23 cellular contexts compared by ENCODE assay signal in genomic region chr7:36597099-36597773, GRCh38.
A peak's percentile ranks its signal among the peaks of the same experiment; 100 is the strongest.
DNase-seq lines count a peak whose midpoint lies in the region; ATAC-seq, FAIRE-seq and TF ChIP-seq lines count a peak whose summit lies in the region.
"Had no signal": no experiment of that assay in that cellular context is flagged by ENCODE, and none has a peak within 500 bp of the region (broad histone marks: within the 10 kb centered on the region; RNA-seq: fewer than 3 reads in every experiment).

No MANE protein-coding gene starts in this region.

- in situ Hi-C loops in Caki2 (cut with HindIII; ENCODE audit: low pct_unique_long_range_greater_than_20kb, low sequenced_read_pairs), result no loop called here

- no peaks in the 10 kb centered on the region for H3K27me3 Mint-ChIP-seq in astrocyte (ENCODE audit: low read depth, unreplicated experiment)
- H3K27me3 Mint-ChIP-seq in activated naive CD8-positive, alpha-beta T cell treated with anti-CD3 and anti-CD28 coated beads, Interleukin-2, amount 50 U/mL, for 24 hours, result no peaks in the 10 kb centered on the region
- peaks cover 2% of the 10 kb centered on the region for H3K27me3 Mint-ChIP-seq in Calu3 (ENCODE audit: unreplicated experiment)
- H3K27me3 Mint-ChIP-seq: progenitor cell of endocrine pancreas had no signal

- H3K27ac Mint-ChIP-seq in astrocyte (ENCODE audit: unreplicated experiment), result peak overlapping the region; percentile 29
- H3K27ac Mint-ChIP-seq in activated naive CD8-positive, alpha-beta T cell treated with anti-CD3 and anti-CD28 coated beads, Interleukin-2, amount 50 U/mL, for 24 hours, result no peak overlapping the region
- H3K27ac Mint-ChIP-seq in Calu3 (ENCODE audit: unreplicated experiment), result no peak overlapping the region
- H3K27ac Mint-ChIP-seq: CD8-positive, alpha-beta T cell; progenitor cell of endocrine pancreas; stimulated activated naive B cell treated with anti-CD40 and anti-IgM and Interleukin-4, amounts not matched to agents 10 μg/mL and 1 μg/mL and 100 μg/mL, for 72 hours had no signal

- intact Hi-C loops in left colon (cut with DNase I, micrococcal nuclease), result no loop called here
- intact Hi-C loops in Calu3 (cut with micrococcal nuclease; ENCODE audit: unreplicated experiment), result no loop called here

- H3K9ac ChIP-seq in astrocyte (ENCODE audit: low read length), result no peak overlapping the region

- H3K36me3 Mint-ChIP-seq in astrocyte (ENCODE audit: low read depth, unreplicated experiment), result no peaks in the 10 kb centered on the region
- H3K36me3 Mint-ChIP-seq in activated naive CD8-positive, alpha-beta T cell treated with anti-CD3 and anti-CD28 coated beads, Interleukin-2, amount 50 U/mL, for 24 hours (ENCODE audit: low read depth), result peaks cover 6% of the 10 kb centered on the region
- H3K36me3 Mint-ChIP-seq in Calu3 (ENCODE audit: insufficient read depth, unreplicated experiment), result no peaks in the 10 kb centered on the region
- H3K36me3 Mint-ChIP-seq: stimulated activated naive B cell treated with anti-CD40 and anti-IgM and Interleukin-4, amounts not matched to agents 10 μg/mL and 1 μg/mL and 100 μg/mL, for 72 hours had no signal

- H3K4me3 Mint-ChIP-seq in astrocyte (ENCODE audit: unreplicated experiment) (no peak overlapping the region), Calu3 (ENCODE audit: low read depth, unreplicated experiment) (no peak overlapping the region)
- no peak overlapping the region for H3K4me3 Mint-ChIP-seq in activated naive CD8-positive, alpha-beta T cell treated with anti-CD3 and anti-CD28 coated beads, Interleukin-2, amount 50 U/mL, for 24 hours
- H3K4me3 Mint-ChIP-seq: CD8-positive, alpha-beta T cell; neural crest cell; stimulated activated naive B cell treated with anti-CD40 and anti-IgM and Interleukin-4, amounts not matched to agents 10 μg/mL and 1 μg/mL and 100 μg/mL, for 72 hours had no signal

- CTCF ChIA-PET in Calu3 (lab: Charles Lee), result no interaction called here

- H2AFZ ChIP-seq in astrocyte (ENCODE audit: low read depth, low read length), result no peak overlapping the region

- no peak for ATAC-seq in left colon
- no peak for ATAC-seq in activated naive CD8-positive, alpha-beta T cell treated with anti-CD3 and anti-CD28 coated beads, Interleukin-2, amount 50 U/mL, for 24 hours
- ATAC-seq: activated CD4-positive, CD25-positive, alpha-beta regulatory T cell treated with anti-CD3 and anti-CD28 coated beads, Interleukin-2, amount 50 U/mL, for 24 hours; CD8-positive, alpha-beta T cell; HCT116; stimulated activated naive B cell treated with anti-CD40 and anti-IgM and Interleukin-4, amounts not matched to agents 10 μg/mL and 1 μg/mL and 100 μg/mL, for 72 hours had no signal

- TF ChIP-seq CTCF in astrocyte (IDR thresholded peaks at IDR 0.05; ENCODE audit: insufficient read depth, low read depth, low read length) (no peak), Calu3 (IDR thresholded peaks at IDR 0.05; ENCODE audit: unreplicated experiment) (no peak)

- H3K9me3 Mint-ChIP-seq in astrocyte (ENCODE audit: unreplicated experiment) (no peaks in the 10 kb centered on the region), Calu3 (ENCODE audit: low read depth, unreplicated experiment) (no peaks in the 10 kb centered on the region)
- H3K9me3 Mint-ChIP-seq in activated naive CD8-positive, alpha-beta T cell treated with anti-CD3 and anti-CD28 coated beads, Interleukin-2, amount 50 U/mL, for 24 hours, result no peaks in the 10 kb centered on the region
- H3K9me3 Mint-ChIP-seq: CD8-positive, alpha-beta T cell; neural crest cell; stimulated activated naive B cell treated with anti-CD40 and anti-IgM and Interleukin-4, amounts not matched to agents 10 μg/mL and 1 μg/mL and 100 μg/mL, for 72 hours had no signal

- no peaks in the 10 kb centered on the region for H3K36me3 ChIP-seq in astrocyte (ENCODE audit: insufficient read depth, low read length)
- H3K36me3 ChIP-seq: cardiac muscle cell, Peyer's patch had no signal

- H4K20me1 ChIP-seq in astrocyte (ENCODE audit: insufficient read depth, low read length), result no peaks in the 10 kb centered on the region

- peaks cover 17% of the 10 kb centered on the region for H3K4me1 Mint-ChIP-seq in astrocyte (ENCODE audit: low read depth, unreplicated experiment)
- H3K4me1 Mint-ChIP-seq in activated naive CD8-positive, alpha-beta T cell treated with anti-CD3 and anti-CD28 coated beads, Interleukin-2, amount 50 U/mL, for 24 hours, result peaks cover 39% of the 10 kb centered on the region
- peaks cover 23% of the 10 kb centered on the region for H3K4me1 Mint-ChIP-seq in Calu3 (ENCODE audit: low read depth, unreplicated experiment)

- BruUV-seq in Calu3 (replicated peaks; lab: Mats Ljungman, UMichigan), result no TSS peak

- no peak for FAIRE-seq in astrocyte (lab: Jason Lieb, UNC)
- FAIRE-seq: frontal cortex, GM18507 had no signal

- DNase-seq in A172 (ENCODE audit: low spot score), result peak; percentile 43
- DNase-seq in Caki2 (ENCODE audit: low read depth), result peak; percentile 18
- no peak for DNase-seq in astrocyte (ENCODE audit: low read depth)
- peak; percentile 12 for DNase-seq in islet precursor cell
- no peak for DNase-seq in left colon
- no peak for DNase-seq in activated naive CD8-positive, alpha-beta T cell treated with anti-CD3 and anti-CD28 coated beads, Interleukin-2, amount 50 U/mL, for 24 hours
- no peak for DNase-seq in Calu3
- DNase-seq: activated effector memory CD4-positive, alpha-beta T cell treated with anti-CD3 and anti-CD28 coated beads, Interleukin-2, amount 50 U/mL, for 16 hours; amniotic stem cell; EL; NCI-H1105; NCI-H2081 treated with DMSO at 0.1 percent for 48 hours; NCI-H446; Peyer's patch; stimulated activated naive B cell treated with anti-CD40 and anti-IgM and Interleukin-4, amounts not matched to agents 10 μg/mL and 1 μg/mL and 100 μg/mL, for 72 hours had no signal

- no peaks in the 10 kb centered on the region for H3K9me3 ChIP-seq in astrocyte (ENCODE audit: insufficient read depth, low read depth, low read length)
- H3K9me3 ChIP-seq: Peyer's patch had no signal

- H3K4me3 ChIP-seq in astrocyte (ENCODE audit: insufficient read depth, low read depth, low read length), result no peak overlapping the region
- H3K4me3 ChIP-seq: cardiac muscle cell, Peyer's patch had no signal

- H3K27me3 ChIP-seq in astrocyte (ENCODE audit: insufficient read depth, low read length), result peaks cover 2% of the 10 kb centered on the region
- H3K27me3 ChIP-seq: cardiac muscle cell, Peyer's patch had no signal

- H3K4me1 ChIP-seq in astrocyte (ENCODE audit: insufficient read depth, low read length), result peaks cover 5% of the 10 kb centered on the region
- H3K4me1 ChIP-seq: Peyer's patch had no signal

- H3K4me2 ChIP-seq in astrocyte (ENCODE audit: low read length), result no peak overlapping the region

- no peaks in the 10 kb centered on the region for H3K79me2 ChIP-seq in astrocyte (ENCODE audit: insufficient read depth, low read length)

- no peak overlapping the region for H3K27ac ChIP-seq in astrocyte (ENCODE audit: low read depth, low read length)
- H3K27ac ChIP-seq: cardiac muscle cell, Peyer's patch had no signal

Comparison
In these comparisons a context has a peak if more than half of its experiments do, and no peak if none do; other contexts are left out.
1. DNase-seq: peak in A172 (single experiment), Caki2 (single experiment) and islet precursor cell (single experiment); none in astrocyte (single experiment), left colon (0 of 2), activated naive CD8-positive, alpha-beta T cell treated with anti-CD3 and anti-CD28 coated beads, Interleukin-2, amount 50 U/mL, for 24 hours (single experiment) and Calu3 (single experiment).